27 cellular contexts compared by ENCODE assay signal in genomic region chr4:7784131-7784870, GRCh38.
DNase-seq lines count a peak whose midpoint lies in the region; ATAC-seq and TF ChIP-seq lines count a peak whose summit lies in the region.
"Had no signal": no experiment of that assay in that cellular context is flagged by ENCODE, and none has a peak within 500 bp of the region (broad histone marks: within the 10 kb centered on the region; RNA-seq: fewer than 3 reads in every experiment).

No MANE protein-coding gene starts in this region.

- H3K4me1 ChIP-seq in CD4-positive, CD25-positive, alpha-beta regulatory T cell (ENCODE audit: control insufficient read depth, insufficient read depth, low read length, poor library complexity, severe bottlenecking) = peaks cover 17% of the 10 kb centered on the region
- peaks cover 17% of the 10 kb centered on the region for H3K4me1 ChIP-seq in IMR-90 (ENCODE audit: control insufficient read depth, insufficient read depth, low read length)
- peaks cover 22% of the 10 kb centered on the region for H3K4me1 ChIP-seq in smooth muscle cell (ENCODE audit: low read depth)
- H3K4me1 ChIP-seq: colonic mucosa, foreskin keratinocyte, parathyroid adenoma, right lobe of liver had no signal

- H4K8ac ChIP-seq in IMR-90 (ENCODE audit: low read depth in 2 of 2, low read length in 2 of 2) = no peak overlapping the region

- peaks cover 9 to 58% (median 37%) of the 10 kb centered on the region in 4 donors for H3K4me1 Mint-ChIP-seq in CD4-positive, CD25-positive, alpha-beta regulatory T cell
- H3K4me1 Mint-ChIP-seq: GM23338, naive B cell had no signal

- H3K23ac ChIP-seq in IMR-90 (ENCODE audit: low read depth, low read length) = no peak overlapping the region

- BruUV-seq in IMR-90 (replicated peaks; lab: Mats Ljungman, UMichigan) = no TSS peak

- H3K9me3 ChIP-seq in CD4-positive, CD25-positive, alpha-beta regulatory T cell (ENCODE audit: control insufficient read depth in 2 of 2, low read length in 2 of 2) = no peaks in the 10 kb centered on the region
- no peaks in the 10 kb centered on the region for H3K9me3 ChIP-seq in IMR-90 (ENCODE audit: control insufficient read depth, insufficient read depth, low read length)
- H3K9me3 ChIP-seq in smooth muscle cell (replicated peaks; ENCODE audit: low read depth) = no peaks in the 10 kb centered on the region
- H3K9me3 ChIP-seq: colonic mucosa, right lobe of liver, stomach had no signal

- no peak overlapping the region for H4K5ac ChIP-seq in IMR-90 (ENCODE audit: low read depth, low read length)

- H3K27me3 Mint-ChIP-seq in CD4-positive, CD25-positive, alpha-beta regulatory T cell = no peaks in the 10 kb centered on the region
- H3K27me3 Mint-ChIP-seq: activated naive CD8-positive, alpha-beta T cell; type B pancreatic cell had no signal

- H3K4me2 ChIP-seq in IMR-90 (ENCODE audit: low read depth, low read length) (no peak overlapping the region), smooth muscle cell (no peak overlapping the region)
- H3K4me2 ChIP-seq: GM23338 had no signal

- dilution Hi-C loops in IMR-90 (cut with HindIII; ENCODE audit: low sequenced_read_pairs, unreplicated experiment) = no loop called here

- H2AK9ac ChIP-seq in IMR-90 (replicated peaks; ENCODE audit: low read depth, low read length, poor library complexity) = peak overlapping the region; percentile 13

- H3K27ac ChIP-seq in CD4-positive, CD25-positive, alpha-beta regulatory T cell (ENCODE audit: insufficient read depth, low read length, poor library complexity, severe bottlenecking) = no peak overlapping the region
- H3K27ac ChIP-seq in IMR-90 (ENCODE audit: insufficient read depth, low read length) (no peak overlapping the region), smooth muscle cell (ENCODE audit: low read depth) (no peak overlapping the region)
- H3K27ac ChIP-seq: colonic mucosa, foreskin keratinocyte, parathyroid adenoma, right lobe of liver, stomach had no signal

- CTCF ChIA-PET in IMR-90 (lab: Yijun Ruan, JAX) = interaction anchor here (0.6 kb wide), 1 partner anchor 47 kb away, joined by 3 read pairs; no protein-coding TSS in a partner anchor

- no peaks in the 10 kb centered on the region for H3K36me3 ChIP-seq in CD4-positive, CD25-positive, alpha-beta regulatory T cell (ENCODE audit: control insufficient read depth, insufficient read depth, low read length)
- H3K36me3 ChIP-seq in IMR-90 (ENCODE audit: control insufficient read depth, insufficient read depth, low read length) (peaks cover 59% of the 10 kb centered on the region), smooth muscle cell (ENCODE audit: low read depth) (peaks cover 5% of the 10 kb centered on the region)
- H3K36me3 ChIP-seq: colonic mucosa, right lobe of liver had no signal

- ATAC-seq in CD4-positive, CD25-positive, alpha-beta regulatory T cell (ENCODE audit: low read depth in 2 of 2) = no peak
- ATAC-seq in IMR-90 (ENCODE audit: low read depth) (no peak), left colon (peak; percentile 4), HG03175 (IDR thresholded peaks at IDR 0.05; ENCODE audit: unreplicated experiment) (no peak), HG03442 (IDR thresholded peaks at IDR 0.05; ENCODE audit: unreplicated experiment) (no peak)
- ATAC-seq: esophagus mucosa, foreskin keratinocyte, GM23338, right lobe of liver, Right ventricle myocardium inferior had no signal

- peaks cover 11% of the 10 kb centered on the region for H3K9me1 ChIP-seq in IMR-90 (ENCODE audit: insufficient read depth, low read length)

- peaks cover 34 to 81% of the 10 kb centered on the region in 2 experiments for H3K79me1 ChIP-seq in IMR-90 (ENCODE audit: low read depth in 1 of 2, low read length in 2 of 2)

- in situ Hi-C loops in IMR-90 (cut with MboI; ENCODE audit: low sequenced_read_pairs) = no loop called here

- no peak overlapping the region for H2BK15ac ChIP-seq in IMR-90 (ENCODE audit: low read depth, low read length)

- no peak for DNase-seq in CD4-positive, CD25-positive, alpha-beta regulatory T cell
- DNase-seq in IMR-90 (no peak), left colon (no peak), posterior vena cava (ENCODE audit: low spot score) (peak; percentile 68), smooth muscle cell (lab: John Stamatoyannopoulos, UW; ENCODE audit: unreplicated experiment) (no peak), DMS53 treated with DMSO at 0.1 percent for 48 hours (lab: John Stamatoyannopoulos, UW; ENCODE audit: unreplicated experiment) (no peak)
- DNase-seq: effector memory CD4-positive, alpha-beta T cell; foreskin keratinocyte; KG1; mesenchymal stem cell; MM.1S; naive B cell; NCI-H1417; NCI-H2107; NCI-H446 treated with DMSO at 0.1 percent for 48 hours; stomach; SW 1271 had no signal

- no peaks in the 10 kb centered on the region for H3K27me3 ChIP-seq in CD4-positive, CD25-positive, alpha-beta regulatory T cell (ENCODE audit: control insufficient read depth, insufficient read depth, low read length)
- H3K27me3 ChIP-seq in IMR-90 (ENCODE audit: control insufficient read depth, insufficient read depth, low read length) (no peaks in the 10 kb centered on the region), smooth muscle cell (ENCODE audit: low read depth) (no peaks in the 10 kb centered on the region)
- H3K27me3 ChIP-seq: colonic mucosa, foreskin keratinocyte, right lobe of liver, stomach had no signal

- no peak overlapping the region for H2BK120ac ChIP-seq in IMR-90 (ENCODE audit: low read depth, low read length)

- H3K36me3 Mint-ChIP-seq in CD4-positive, CD25-positive, alpha-beta regulatory T cell = peaks cover 3% of the 10 kb centered on the region
- H3K36me3 Mint-ChIP-seq: naive B cell had no signal

- TF ChIP-seq RAD21 in IMR-90 (IDR thresholded peaks at IDR 0.05; ENCODE audit: low read length) = no peak

- no peaks in the 10 kb centered on the region for H3K9me3 Mint-ChIP-seq in CD4-positive, CD25-positive, alpha-beta regulatory T cell
- H3K9me3 Mint-ChIP-seq: GM23338, naive B cell, type B pancreatic cell had no signal

- H2AFZ ChIP-seq in IMR-90 (replicated peaks; ENCODE audit: low read length, poor library complexity) = no peak overlapping the region
- no peak overlapping the region for H2AFZ ChIP-seq in smooth muscle cell (ENCODE audit: low read depth)
- H2AFZ ChIP-seq: GM23338, parathyroid adenoma had no signal

- WGBS in IMR-90 (ENCODE audit: extremely low coverage in 2 of 2, insufficient read length in 1 of 2), 2 experiments = 40% methylated on average over 2 of the region's 14 CpGs; no CpG with 5 or more reads in 1 of the 2 experiments
- WGBS in smooth muscle cell (ENCODE audit: low lambda C conversion rate) = 95% methylated on average over 14 of the region's 14 CpGs

- POLR2A ChIA-PET in IMR-90 (lab: Charles Lee; ENCODE audit: unreplicated experiment) = no interaction called here

- peak overlapping the region in 1 of 4 donors; percentile 13 for H3K4me3 Mint-ChIP-seq in CD4-positive, CD25-positive, alpha-beta regulatory T cell
- H3K4me3 Mint-ChIP-seq: activated naive CD8-positive, alpha-beta T cell; GM23338; type B pancreatic cell had no signal

- no peaks in the 10 kb centered on the region for H3K79me2 ChIP-seq in smooth muscle cell (ENCODE audit: low read depth)
- H3K79me2 ChIP-seq: parathyroid adenoma had no signal

- H3K14ac ChIP-seq in IMR-90 (replicated peaks; ENCODE audit: low read depth, low read length) = no peak overlapping the region

- no peak overlapping the region for H2BK20ac ChIP-seq in IMR-90 (ENCODE audit: low read depth, low read length)

- no peak overlapping the region for H3K4me3 ChIP-seq in CD4-positive, CD25-positive, alpha-beta regulatory T cell (ENCODE audit: low read depth, low read length)
- H3K4me3 ChIP-seq in IMR-90 (ENCODE audit: insufficient read depth, low read depth, low read length) = no peak overlapping the region
- no peak overlapping the region for H3K4me3 ChIP-seq in smooth muscle cell
- H3K4me3 ChIP-seq: colonic mucosa, GM23338, right lobe of liver, stomach had no signal

- H3K4ac ChIP-seq in IMR-90 (ENCODE audit: low read depth, low read length) = no peak overlapping the region

- no peak overlapping the region for H3K18ac ChIP-seq in IMR-90 (ENCODE audit: low read depth, low read length)

- H2AK5ac ChIP-seq in IMR-90 (ENCODE audit: low read depth, low read length) = no peak overlapping the region

- TF ChIP-seq CTCF in IMR-90 (conservative IDR thresholded peaks at IDR 0.05; ENCODE audit: low read depth, low read length) = no peak
- no peak for TF ChIP-seq CTCF in smooth muscle cell (IDR thresholded peaks at IDR 0.05; ENCODE audit: borderline replicate concordance, insufficient read depth, poor library complexity, severe bottlenecking)

- peaks cover 32% of the 10 kb centered on the region for H4K20me1 ChIP-seq in IMR-90 (ENCODE audit: insufficient read depth, low read length)
- peaks cover 29% of the 10 kb centered on the region for H4K20me1 ChIP-seq in smooth muscle cell (ENCODE audit: low read depth)

- no peak overlapping the region for H2BK5ac ChIP-seq in IMR-90 (ENCODE audit: low read depth, low read length, poor library complexity, severe bottlenecking)

- TF ChIP-seq POLR2A in IMR-90 (IDR thresholded peaks at IDR 0.05; ENCODE audit: low read depth, low read length) = no peak

- H3K9ac ChIP-seq in IMR-90 (ENCODE audit: low read depth, low read length) (no peak overlapping the region), smooth muscle cell (ENCODE audit: low read depth) (no peak overlapping the region)
- H3K9ac ChIP-seq: parathyroid adenoma had no signal

- H4K91ac ChIP-seq in IMR-90 (ENCODE audit: insufficient read depth, low read depth, low read length) = no peak overlapping the region

- intact Hi-C loops in IMR-90 (cut with micrococcal nuclease) = no loop called here
- intact Hi-C loops in left colon (cut with DNase I, micrococcal nuclease) = no loop called here
- intact Hi-C loops in posterior vena cava (cut with DNase I) = no loop called here

- H3K27ac Mint-ChIP-seq in CD4-positive, CD25-positive, alpha-beta regulatory T cell = peak overlapping the region in 2 of 3 donors; percentile 52 to 82
- H3K27ac Mint-ChIP-seq: GM23338, naive B cell, type B pancreatic cell had no signal

- peaks cover 19% of the 10 kb centered on the region for H3F3A ChIP-seq in smooth muscle cell (ENCODE audit: low read depth)

- no peak overlapping the region for H3K56ac ChIP-seq in IMR-90 (ENCODE audit: extremely low read depth, insufficient read depth, low read length)

TF ChIP-seq in IMR-90, 13 proteins besides CTCF, POLR2A, EP300 and RAD21 (continues in another document):
- no peak for TF ChIP-seq MAZ (IDR thresholded peaks at IDR 0.05; ENCODE audit: borderline replicate concordance, low read depth, low read length)
- no peak for TF ChIP-seq FOS (IDR thresholded peaks at IDR 0.05; ENCODE audit: low read depth, low read length)
- TF ChIP-seq SMC3 (IDR thresholded peaks at IDR 0.05; ENCODE audit: low read depth, low read length) = no peak
- TF ChIP-seq BHLHE40 (IDR thresholded peaks at IDR 0.05; ENCODE audit: low read depth, low read length) = no peak
